Comparison of ENCODE assay signal across 9 cellular contexts in genomic region chr13:35720690-35721554, GRCh38.
DNase-seq lines count a peak whose midpoint lies in the region; ATAC-seq, FAIRE-seq and TF ChIP-seq lines count a peak whose summit lies in the region.
"Had no signal": no experiment of that assay in that cellular context is flagged by ENCODE, and none has a peak within 500 bp of the region (broad histone marks: within the 10 kb centered on the region; RNA-seq: fewer than 3 reads in every experiment).

No MANE protein-coding gene starts in this region.

- CTCF ChIA-PET in Caco-2 (lab: Charles Lee) (interaction anchor here (0.8 kb wide), 1 partner anchor 68 kb away, joined by 3 read pairs; no protein-coding TSS in a partner anchor), endothelial cell of umbilical vein (lab: Charles Lee) (interaction anchor here (0.6 to 3.7 kb wide), 4 partner anchors 11 to 557 kb away, joined by 3 to 26 read pairs (median 14); no protein-coding TSS in a partner anchor)

- H3K9me3 Mint-ChIP-seq in Caco-2 (ENCODE audit: unreplicated experiment) = no peaks in the 10 kb centered on the region
- peaks cover 0 to under 1% of the 10 kb centered on the region in 2 donors for H3K9me3 Mint-ChIP-seq in effector memory CD8-positive, alpha-beta T cell

- H3K4me1 ChIP-seq in Caco-2 = no peaks in the 10 kb centered on the region
- H3K4me1 ChIP-seq in MM.1S (ENCODE audit: low read length) = no peaks in the 10 kb centered on the region
- H3K4me1 ChIP-seq in endothelial cell of umbilical vein (ENCODE audit: control insufficient read depth, extremely low read depth, insufficient read depth, low read length) = peaks cover 10% of the 10 kb centered on the region
- H3K4me1 ChIP-seq in thyroid gland = peaks cover 0 to 15% of the 10 kb centered on the region in 2 donors

- dilution Hi-C loops in endothelial cell of umbilical vein (cut with MboI; ENCODE audit: extremely low pct_ligation_motif_present, low sequenced_read_pairs) = no loop called here

- H4K20me1 ChIP-seq in MM.1S (ENCODE audit: insufficient read depth, low read length) (no peaks in the 10 kb centered on the region), endothelial cell of umbilical vein (replicated peaks; ENCODE audit: control insufficient read depth, extremely low read depth, insufficient read depth, low read length) (no peaks in the 10 kb centered on the region)

- peaks cover 2% of the 10 kb centered on the region for H3K4me1 Mint-ChIP-seq in Caco-2 (ENCODE audit: low read depth, unreplicated experiment)
- no peaks in the 10 kb centered on the region for H3K4me1 Mint-ChIP-seq in effector memory CD8-positive, alpha-beta T cell (ENCODE audit: low read depth in 2 of 2)

- no peaks in the 10 kb centered on the region for H3K9me3 ChIP-seq in Caco-2
- H3K9me3 ChIP-seq in MM.1S (replicated peaks; ENCODE audit: insufficient read depth, low read length) = no peaks in the 10 kb centered on the region
- H3K9me3 ChIP-seq in endothelial cell of umbilical vein (replicated peaks; ENCODE audit: control insufficient read depth, insufficient read depth, low read length) = no peaks in the 10 kb centered on the region
- H3K9me3 ChIP-seq in thyroid gland = no peaks in the 10 kb centered on the region

- H3F3A ChIP-seq in MM.1S (ENCODE audit: insufficient read depth, low read length) = no peaks in the 10 kb centered on the region

- no peaks in the 10 kb centered on the region for H3K36me3 Mint-ChIP-seq in Caco-2 (ENCODE audit: insufficient read depth, unreplicated experiment)
- no peaks in the 10 kb centered on the region for H3K36me3 Mint-ChIP-seq in effector memory CD8-positive, alpha-beta T cell (ENCODE audit: insufficient read depth)

- H3K9me2 ChIP-seq in MM.1S (replicated peaks; ENCODE audit: insufficient read depth, low read length) = no peaks in the 10 kb centered on the region

- H3K9ac ChIP-seq in MM.1S (ENCODE audit: low read length) = no peak overlapping the region
- no peak overlapping the region for H3K9ac ChIP-seq in endothelial cell of umbilical vein (replicated peaks; ENCODE audit: extremely low read depth, insufficient read depth, low read length)

- H3K4me3 Mint-ChIP-seq in Caco-2 (ENCODE audit: unreplicated experiment) = no peak overlapping the region
- no peak overlapping the region for H3K4me3 Mint-ChIP-seq in effector memory CD8-positive, alpha-beta T cell

- no peak for FAIRE-seq in GM19239 (lab: Jason Lieb, UNC)
- FAIRE-seq in endothelial cell of umbilical vein (lab: Jason Lieb, UNC) = peak; percentile 76
- FAIRE-seq: TTC549 had no signal

- no peaks in the 10 kb centered on the region for H3K9me1 ChIP-seq in endothelial cell of umbilical vein (replicated peaks; ENCODE audit: control insufficient read depth, extremely low read depth, insufficient read depth, low read length)

- H3K27ac ChIP-seq in MM.1S (ENCODE audit: low read length) (no peak overlapping the region), endothelial cell of umbilical vein (ENCODE audit: insufficient read depth, low read depth, low read length) (no peak overlapping the region), thyroid gland (no peak overlapping the region)

- H3K36me3 ChIP-seq in Caco-2 (ENCODE audit: control insufficient read depth, insufficient read depth, low read length) (no peaks in the 10 kb centered on the region), MM.1S (replicated peaks; ENCODE audit: insufficient read depth, low read length) (no peaks in the 10 kb centered on the region), endothelial cell of umbilical vein (ENCODE audit: control insufficient read depth in 2 of 2, extremely low read depth in 1 of 2, insufficient read depth in 2 of 2, low read length in 2 of 2) (no peaks in the 10 kb centered on the region), thyroid gland (no peaks in the 10 kb centered on the region)

- no peaks in the 10 kb centered on the region for H3K27me3 ChIP-seq in Caco-2 (replicated peaks; ENCODE audit: control insufficient read depth, insufficient read depth, low read length)
- H3K27me3 ChIP-seq in MM.1S (replicated peaks; ENCODE audit: insufficient read depth, low read length) = no peaks in the 10 kb centered on the region
- H3K27me3 ChIP-seq in endothelial cell of umbilical vein (ENCODE audit: control insufficient read depth in 2 of 2, insufficient read depth in 2 of 2, low read length in 2 of 2) = peaks cover 0 to 3% of the 10 kb centered on the region in 2 experiments
- H3K27me3 ChIP-seq in thyroid gland = no peaks in the 10 kb centered on the region

- ATAC-seq in effector memory CD8-positive, alpha-beta T cell (replicated peaks) = no peak

- intact Hi-C loops in Caco-2 (cut with micrococcal nuclease; ENCODE audit: unreplicated experiment) = loop anchor here (1.0 to 10.0 kb wide), 3 partner anchors 68 to 506 kb away; no protein-coding TSS in a partner anchor
- intact Hi-C loops in endothelial cell of umbilical vein (cut with micrococcal nuclease) = loop anchor here (1.0 to 5.0 kb wide), 6 partner anchors 91 to 1844 kb away; no protein-coding TSS in a partner anchor
- intact Hi-C loops in thyroid gland (cut with DNase I) = no loop called here

- H3K27me3 Mint-ChIP-seq in Caco-2 (ENCODE audit: insufficient read depth, unreplicated experiment) = peaks cover 14% of the 10 kb centered on the region
- H3K27me3 Mint-ChIP-seq in effector memory CD8-positive, alpha-beta T cell = no peaks in the 10 kb centered on the region

- POLR2A ChIA-PET in Caco-2 (lab: Charles Lee) = no interaction called here
- POLR2A ChIA-PET in endothelial cell of umbilical vein (lab: Charles Lee) = no interaction called here

- BruUV-seq in Caco-2 (replicated peaks; lab: Mats Ljungman, UMichigan) (no TSS peak), endothelial cell of umbilical vein (replicated peaks; lab: Mats Ljungman, UMichigan) (no TSS peak)

- H3K27ac Mint-ChIP-seq in Caco-2 (ENCODE audit: unreplicated experiment) = no peak overlapping the region
- no peak overlapping the region for H3K27ac Mint-ChIP-seq in effector memory CD8-positive, alpha-beta T cell

- TF ChIP-seq CTCF in Caco-2 (IDR thresholded peaks at IDR 0.05; ENCODE audit: insufficient read depth in 1 of 2, low read depth in 1 of 2, low read length in 1 of 2, severe bottlenecking in 1 of 2, unreplicated experiment in 1 of 2) = peak; percentile 95 to 98
- peak; percentile 76 for TF ChIP-seq CTCF in MM.1S (IDR thresholded peaks at IDR 0.05; ENCODE audit: low read length)
- TF ChIP-seq CTCF in endothelial cell of umbilical vein (IDR thresholded peaks at IDR 0.05; ENCODE audit: extremely low read depth in 1 of 2, insufficient read depth in 1 of 2, low read depth in 1 of 2, low read length in 2 of 2) = peak; percentile 92 to 96
- peak; percentile 61 to 85 (median 71) for TF ChIP-seq CTCF in thyroid gland (IDR thresholded peaks at IDR 0.05)

- H3K4me2 ChIP-seq in MM.1S (ENCODE audit: low read depth, low read length) = no peak overlapping the region
- H3K4me2 ChIP-seq in endothelial cell of umbilical vein (ENCODE audit: insufficient read depth, low read length) = peak overlapping the region; percentile 55

- DNase-seq in Caco-2 (peak; percentile 61 to 77), GM19239 (ENCODE audit: insufficient read length, low spot score) (peak; percentile 36), MM.1S (no peak), UCSD-AML1 (lab: John Stamatoyannopoulos, UW; ENCODE audit: unreplicated experiment) (peak; percentile 33), endothelial cell of umbilical vein (ENCODE audit: low read depth, low spot score) (peak; percentile 47), mucosa of gallbladder (ENCODE audit: low spot score) (peak; percentile 20), thyroid gland (peak; percentile 27 to 44)
- DNase-seq in effector memory CD8-positive, alpha-beta T cell = no peak

- WGBS in thyroid gland, 2 donors = 38 to 44% methylated on average over 21 of the region's 21 CpGs

- H2AFZ ChIP-seq in MM.1S (ENCODE audit: low read length) (no peak overlapping the region), endothelial cell of umbilical vein (ENCODE audit: low read depth, low read length) (peak overlapping the region; percentile 52)

- TF ChIP-seq POLR2A in endothelial cell of umbilical vein (IDR thresholded peaks at IDR 0.05; ENCODE audit: low read depth, low read length) = no peak
- no peak for TF ChIP-seq POLR2A in thyroid gland (IDR thresholded peaks at IDR 0.05)

- H3K79me2 ChIP-seq in MM.1S (ENCODE audit: low read length) (no peaks in the 10 kb centered on the region), endothelial cell of umbilical vein (ENCODE audit: control insufficient read depth, insufficient read depth, low read length) (no peaks in the 10 kb centered on the region)

- H3K4me3 ChIP-seq in Caco-2 (ENCODE audit: low read depth, low read length) = no peak overlapping the region
- no peak overlapping the region for H3K4me3 ChIP-seq in MM.1S (ENCODE audit: low read length)
- H3K4me3 ChIP-seq in endothelial cell of umbilical vein (replicated peaks in 1 of 3; ENCODE audit: insufficient read depth in 1 of 3, low read depth in 1 of 3, low read length in 3 of 3) = no peak overlapping the region
- H3K4me3 ChIP-seq in thyroid gland (replicated peaks in 1 of 3) = no peak overlapping the region

TF ChIP-seq in endothelial cell of umbilical vein, 7 proteins besides CTCF, POLR2A, EP300 and RAD21:
- TF ChIP-seq GATA2 (IDR thresholded peaks at IDR 0.05; ENCODE audit: insufficient read depth, insufficient read length, low read depth, low read length) (no peak), FOS (IDR thresholded peaks at IDR 0.05; ENCODE audit: borderline replicate concordance, insufficient read depth, low read length) (no peak), EZH2 (IDR thresholded peaks at IDR 0.05; ENCODE audit: borderline replicate concordance, low read depth, low read length, severe bottlenecking) (no peak)
- TF ChIP-seq, protein P1, sequence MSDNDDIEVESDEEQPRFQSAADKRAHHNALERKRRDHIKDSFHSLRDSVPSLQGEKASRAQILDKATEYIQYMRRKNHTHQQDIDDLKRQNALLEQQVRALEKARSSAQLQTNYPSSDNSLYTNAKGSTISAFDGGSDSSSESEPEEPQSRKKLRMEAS (IDR thresholded peaks at IDR 0.05; ENCODE audit: insufficient read depth, insufficient read length) = no peak

Comparison
In these comparisons a context has a peak if more than half of its experiments do, and no peak if none do; other contexts are left out.
1. DNase-seq: peak in Caco-2 (2 of 2), GM19239 (single experiment), UCSD-AML1 (single experiment), endothelial cell of umbilical vein (single experiment), mucosa of gallbladder (single experiment) and thyroid gland (2 of 2); none in MM.1S (single experiment) and effector memory CD8-positive, alpha-beta T cell (0 of 3).
2. Peak in every context shown above with its lines, with median percentiles within 50 percentile points of each other: CTCF ChIP-seq.